In the genomic region with DNA sequence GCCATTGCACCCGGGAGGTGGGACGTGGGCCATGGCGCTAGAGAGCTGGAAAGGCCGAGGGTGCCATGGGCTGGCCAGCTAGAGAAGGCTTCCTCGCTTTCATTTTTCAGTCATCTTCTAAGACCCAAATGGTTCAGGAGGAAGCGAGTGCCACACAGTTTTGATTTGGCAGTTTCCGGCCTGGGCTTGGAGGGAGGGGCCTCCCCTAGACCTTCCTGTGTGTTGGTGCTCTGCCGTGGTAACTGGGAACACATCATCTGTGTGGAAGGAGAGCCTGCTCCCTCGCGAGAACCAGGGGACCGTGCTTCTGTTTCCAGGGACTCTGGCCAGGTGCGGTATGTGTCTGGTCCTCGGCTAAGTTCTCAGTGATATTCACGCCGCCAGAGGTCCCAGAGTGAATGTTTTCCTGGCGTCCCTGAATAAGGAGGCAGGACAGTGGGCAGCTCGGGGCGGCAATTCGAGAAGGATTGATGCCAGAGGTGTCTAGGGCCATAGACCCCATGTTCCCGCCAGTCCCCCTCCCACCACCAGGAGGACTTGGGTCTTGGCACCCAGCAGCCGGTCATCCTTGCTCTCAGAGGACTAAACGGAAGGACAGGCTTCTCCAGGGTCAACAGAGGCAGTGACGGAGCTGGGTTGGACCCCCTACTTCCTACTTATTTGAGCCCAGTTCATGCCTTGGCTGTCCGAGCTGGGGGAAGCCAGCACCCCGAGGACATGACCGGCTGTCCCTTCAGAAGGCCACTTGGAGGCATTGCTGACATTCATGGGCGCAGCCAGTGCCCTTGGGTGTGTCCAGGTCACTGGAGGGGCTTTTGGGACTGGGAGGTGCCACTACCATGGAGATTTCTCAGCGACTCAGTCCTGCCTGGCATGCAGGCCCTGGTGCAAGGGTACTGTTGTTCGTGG, we compare ENCODE assay signal across 1 cellular context.
TF ChIP-seq lines count a peak whose summit lies in the region.

No MANE protein-coding gene starts in this region.

TF ChIP-seq in SK-N-SH, 30 proteins besides CTCF, POLR2A, EP300 and RAD21 (continued from another document):
- TF ChIP-seq REST (IDR thresholded peaks at IDR 0.05; ENCODE audit: low read depth, low read length), result no peak
- no peak for TF ChIP-seq TCF12 (IDR thresholded peaks at IDR 0.05)
- no peak for TF ChIP-seq SMC3 (IDR thresholded peaks at IDR 0.05; ENCODE audit: low read depth, low read length)
- TF ChIP-seq, protein P1, sequence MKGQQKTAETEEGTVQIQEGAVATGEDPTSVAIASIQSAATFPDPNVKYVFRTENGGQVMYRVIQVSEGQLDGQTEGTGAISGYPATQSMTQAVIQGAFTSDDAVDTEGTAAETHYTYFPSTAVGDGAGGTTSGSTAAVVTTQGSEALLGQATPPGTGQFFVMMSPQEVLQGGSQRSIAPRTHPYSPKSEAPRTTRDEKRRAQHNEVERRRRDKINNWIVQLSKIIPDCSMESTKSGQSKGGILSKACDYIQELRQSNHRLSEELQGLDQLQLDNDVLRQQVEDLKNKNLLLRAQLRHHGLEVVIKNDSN (IDR thresholded peaks at IDR 0.05; ENCODE audit: borderline replicate concordance, low read depth), result no peak
- TF ChIP-seq CHD2 (IDR thresholded peaks at IDR 0.05; ENCODE audit: low read length, partially characterized antibody), result no peak
- TF ChIP-seq TEAD4 (IDR thresholded peaks at IDR 0.05; ENCODE audit: borderline replicate concordance, insufficient read depth), result no peak
- TF ChIP-seq PBX3 (IDR thresholded peaks at IDR 0.05), result no peak
- TF ChIP-seq FOXJ3 (CRISPR knock-in tag; IDR thresholded peaks at IDR 0.05), result no peak
- no peak for TF ChIP-seq EZH2phosphoT487 (IDR thresholded peaks at IDR 0.05; ENCODE audit: borderline replicate concordance, low read depth)
- no peak for TF ChIP-seq RFX5 (IDR thresholded peaks at IDR 0.05; ENCODE audit: low read length)
- TF ChIP-seq NRF1 (IDR thresholded peaks at IDR 0.05; ENCODE audit: low read depth, low read length), result no peak
- no peak for TF ChIP-seq FOXM1 (IDR thresholded peaks at IDR 0.05; ENCODE audit: low read depth)
